In the genomic region with DNA sequence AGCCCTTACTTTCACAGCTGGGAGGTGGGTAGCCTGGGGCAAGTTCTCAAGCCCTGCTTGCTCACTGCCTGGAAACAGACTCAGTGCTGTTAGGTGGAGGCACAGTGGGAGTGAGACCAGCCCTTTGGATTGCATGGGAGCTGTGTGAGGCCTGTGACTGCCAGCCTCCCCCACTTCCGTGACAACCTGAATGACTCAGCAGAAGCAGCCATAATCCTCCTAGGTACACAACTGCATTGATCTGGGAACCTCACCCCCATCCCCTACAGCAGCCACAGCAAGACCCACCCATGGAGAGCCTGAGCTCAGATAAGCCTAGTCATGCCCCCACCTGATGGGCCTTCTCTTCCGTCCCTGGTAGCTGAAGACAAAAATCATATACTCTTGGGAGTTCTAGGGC, we compare ENCODE assay signal across 34 cellular contexts.
"Had no signal": no experiment of that assay in that cellular context is flagged by ENCODE, and none has a peak within 500 bp of the region (broad histone marks: within the 10 kb centered on the region; RNA-seq: fewer than 3 reads in every experiment).

No MANE protein-coding gene starts in this region.

- ATAC-seq: activated CD8-positive, alpha-beta T cell treated with anti-CD3 and anti-CD28 coated beads for 36 hours; activated naive CD4-positive, alpha-beta T cell treated with anti-CD3 and anti-CD28 coated beads, Interleukin-2, amount 50 U/mL, for 72 hours; activated T-cell treated with anti-CD3 and anti-CD28 coated beads, Interleukin-2, amount 50 U/mL, for 4 hours; activated T-cell treated with anti-CD3 and anti-CD28 coated beads, Interleukin-2, amount 50 U/mL, for 72 hours; activated T-helper 17 cell treated with anti-CD3 and anti-CD28 coated beads, Interleukin-2, amount 50 U/mL, for 72 hours; body of pancreas had no signal

- FAIRE-seq: astrocyte, TTC549 had no signal

- DNase-seq: activated B cell treated with CpG ODN at 0.5 μM for 24 hours; activated CD4-positive, alpha-beta memory T cell treated with anti-CD3 and anti-CD28 coated beads for 36 hours; activated CD4-positive, alpha-beta T cell treated with anti-CD3 and anti-CD28 coated beads for 4 hours; activated CD4-positive, alpha-beta T cell treated with anti-CD3 and anti-CD28 coated beads, Interleukin-2, amount 10 ng/mL, durations not matched to agents 24 days and 14 days; activated CD4-positive, alpha-beta T cell treated with anti-CD3 and anti-CD28 coated beads, Interleukin-2, amount 50 U/mL, for 1 hour; activated CD4-positive, alpha-beta T cell treated with anti-CD3 and anti-CD28 coated beads, Interleukin-2, amount 50 U/mL, for 4 hours; activated CD4-positive, CD25-positive, alpha-beta regulatory T cell treated with anti-CD3 and anti-CD28 coated beads, Interleukin-2, amount 50 U/mL, for 72 hours; activated CD8-positive, alpha-beta memory T cell treated with anti-CD3 and anti-CD28 coated beads, Interleukin-2, amount 50 U/mL, for 4 hours; activated CD8-positive, alpha-beta T cell treated with anti-CD3 and anti-CD28 coated beads for 36 hours; activated effector memory CD4-positive, alpha-beta T cell treated with anti-CD3 and anti-CD28 coated beads, Interleukin-2, amount 50 U/mL, for 16 hours; activated gamma-delta T cell treated with Interleukin-2 at 50 U/mL for 16 hours; activated naive CD4-positive, alpha-beta T cell; activated naive CD4-positive, alpha-beta T cell treated with anti-CD3 and anti-CD28 coated beads for 36 hours; activated naive CD4-positive, alpha-beta T cell treated with anti-CD3 and anti-CD28 coated beads, Interleukin-2, amount 50 U/mL, for 16 hours; activated naive CD8-positive, alpha-beta T cell treated with anti-CD3 and anti-CD28 coated beads for 36 hours; activated T-cell treated with anti-CD3 and anti-CD28 coated beads for 4 hours; activated T-cell treated with anti-CD3 and anti-CD28 coated beads, Interleukin-2, amount 50 U/mL, for 1 hour; activated T-cell treated with anti-CD3 and anti-CD28 coated beads, Interleukin-2, amount 50 U/mL, for 4 hours; activated T-cell treated with anti-CD3 and anti-CD28 coated beads, Interleukin-2, amount 50 U/mL, for 72 hours; adrenal gland; amniotic stem cell; aorta; body of pancreas; brain microvascular endothelial cell; central memory CD4-positive, alpha-beta T cell; T-helper 1 cell; T-helper 2 cell; T-helper 9 cell had no signal

- H3K4me1 ChIP-seq: adrenal gland, body of pancreas, breast epithelium had no signal

- H3K36me3 ChIP-seq: adrenal gland, brain microvascular endothelial cell, breast epithelium had no signal

- H3K27me3 ChIP-seq: adrenal gland, body of pancreas, brain microvascular endothelial cell, breast epithelium had no signal

- H3K4me3 ChIP-seq: adrenal gland, body of pancreas, breast epithelium had no signal

- H3K9me3 ChIP-seq: adrenal gland had no signal

- H3K27ac ChIP-seq: adrenal gland, body of pancreas, brain microvascular endothelial cell, breast epithelium, VCaP had no signal
